Comparison of ENCODE assay signal across 12 cellular contexts in the genomic region with DNA sequence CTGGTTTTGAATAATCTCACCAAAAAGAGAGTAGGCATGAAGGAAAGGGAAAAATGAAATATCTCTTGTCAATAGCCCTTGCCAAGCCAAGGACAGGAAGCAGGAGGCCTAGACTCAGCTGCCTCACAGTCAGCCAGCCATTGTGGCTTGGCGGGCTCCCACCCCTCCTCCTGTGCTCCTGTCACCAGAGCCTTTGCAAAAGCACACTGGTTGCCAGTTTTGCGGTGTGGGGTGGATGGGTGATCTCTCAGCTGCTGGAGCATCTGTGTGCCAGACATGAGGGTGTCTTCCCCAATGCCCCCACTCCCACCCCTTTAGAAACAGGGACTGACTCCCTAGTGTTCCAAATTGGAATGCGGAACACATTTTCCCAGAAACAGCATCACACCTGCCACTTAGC.
DNase-seq lines count a peak whose midpoint lies in the region; ATAC-seq and TF ChIP-seq lines count a peak whose summit lies in the region.
"Had no signal": no experiment of that assay in that cellular context is flagged by ENCODE, and none has a peak within 500 bp of the region (broad histone marks: within the 10 kb centered on the region; RNA-seq: fewer than 3 reads in every experiment).

No MANE protein-coding gene starts in this region.

- DNase-seq in AML-193 (lab: John Stamatoyannopoulos, UW) = peak; percentile 32 to 35
- DNase-seq in KG1 (lab: John Stamatoyannopoulos, UW) = peak; percentile 2
- DNase-seq in activated gamma-delta T cell (lab: John Stamatoyannopoulos, UW) = peak; percentile 17
- DNase-seq in left kidney (ENCODE audit: low read depth, low spot score) = peak; percentile 1
- no peak for DNase-seq in NCI-H1417 treated with DMSO at 0.1 percent for 48 hours (lab: John Stamatoyannopoulos, UW)
- no peak for DNase-seq in GM10248 (ENCODE audit: extremely low spot score)
- no peak for DNase-seq in HPDE6-E6E7 (ENCODE audit: extremely low spot score)
- DNase-seq: HFFc6; IMR-90; RPMI8226; stimulated activated naive B cell treated with anti-CD40 and anti-IgM and Interleukin-4, amounts not matched to agents 10 μg/mL and 1 μg/mL and 100 μg/mL, for 72 hours had no signal

- no peak for TF ChIP-seq CTCF in GM10248 (IDR thresholded peaks at IDR 0.05; ENCODE audit: control extremely low read depth, extremely low read depth, low read depth, missing control alignments)

- no peak for ATAC-seq in HG03159 (IDR thresholded peaks at IDR 0.05; ENCODE audit: unreplicated experiment)

- CTCF ChIA-PET in GM10248 (lab: Yijun Ruan, JAX) = no interaction called here

- POLR2A ChIA-PET in GM10248 (lab: Yijun Ruan, JAX) = no interaction called here

Comparison
In these comparisons a context has a peak if more than half of its experiments do, and no peak if none do; other contexts are left out.
1. DNase-seq: peak in AML-193 (2 of 2), KG1 (single experiment), activated gamma-delta T cell (single experiment) and left kidney (single experiment); none in NCI-H1417 treated with DMSO at 0.1 percent for 48 hours (single experiment), GM10248 (single experiment) and HPDE6-E6E7 (single experiment).